ENCODE assay signal across 1 cellular context in the genomic region with DNA sequence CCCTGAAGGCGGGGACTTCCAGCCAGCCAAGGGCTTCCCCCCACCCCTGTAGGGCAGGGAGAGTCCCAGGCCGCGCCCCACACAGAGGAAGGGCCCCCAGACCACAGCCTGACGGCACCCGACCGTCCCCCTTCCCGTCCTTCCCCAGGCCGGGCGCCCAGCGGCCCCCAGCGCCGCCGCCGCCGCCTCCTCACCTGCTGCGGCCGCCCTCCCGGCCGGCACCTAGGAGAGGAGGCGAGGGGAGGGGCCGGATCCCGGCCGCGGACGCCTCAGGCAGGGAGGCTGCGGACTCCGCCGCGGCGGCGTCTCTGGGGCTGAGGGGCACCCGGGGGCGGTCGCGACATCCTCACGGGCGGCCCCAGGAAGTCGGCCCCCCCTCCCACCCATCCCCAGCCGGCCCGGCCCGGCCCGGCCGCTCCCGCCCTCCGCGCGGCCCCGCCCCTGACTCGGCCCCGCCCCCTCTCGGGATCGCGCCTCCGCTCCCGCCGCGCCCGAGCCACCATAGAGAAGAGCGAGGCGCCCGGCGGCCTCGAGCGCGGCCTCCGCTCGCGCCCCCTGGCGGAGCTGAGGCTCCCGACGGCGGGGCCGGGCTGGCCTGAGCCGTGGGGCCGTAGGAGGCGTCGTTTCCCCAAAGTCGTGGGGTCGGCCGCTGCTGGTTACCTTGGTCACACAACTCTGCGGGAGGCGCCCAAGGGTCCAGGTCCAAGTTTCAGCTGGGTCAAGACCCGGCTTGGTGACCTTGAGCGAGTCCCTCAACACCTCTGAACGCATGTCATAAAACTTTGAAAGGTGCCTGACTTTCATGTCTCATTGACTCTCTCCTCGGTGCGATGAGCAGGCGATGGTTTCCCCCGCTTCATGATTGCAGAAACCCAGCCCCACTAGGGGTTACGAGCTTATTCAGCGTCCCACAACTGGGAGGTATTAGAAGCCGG.
TF ChIP-seq lines count a peak whose summit lies in the region.

No MANE protein-coding gene starts in this region.

TF ChIP-seq in HepG2, 621 proteins besides CTCF, POLR2A, EP300 and RAD21 (continued from another document and continues in another):
- TF ChIP-seq ZNF646 (CRISPR knock-in tag; IDR thresholded peaks at IDR 0.05): no peak
- no peak for TF ChIP-seq TRIM22 (IDR thresholded peaks at IDR 0.05)
- TF ChIP-seq, protein P1, sequence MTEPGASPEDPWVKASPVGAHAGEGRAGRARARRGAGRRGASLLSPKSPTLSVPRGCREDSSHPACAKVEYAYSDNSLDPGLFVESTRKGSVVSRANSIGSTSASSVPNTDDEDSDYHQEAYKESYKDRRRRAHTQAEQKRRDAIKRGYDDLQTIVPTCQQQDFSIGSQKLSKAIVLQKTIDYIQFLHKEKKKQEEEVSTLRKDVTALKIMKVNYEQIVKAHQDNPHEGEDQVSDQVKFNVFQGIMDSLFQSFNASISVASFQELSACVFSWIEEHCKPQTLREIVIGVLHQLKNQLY (CRISPR knock-in tag; IDR thresholded peaks at IDR 0.05): no peak
- TF ChIP-seq ASH2L (IDR thresholded peaks at IDR 0.05; ENCODE audit: insufficient read length, low read depth, low read length): no peak
- no peak for TF ChIP-seq CENPX (CRISPR knock-in tag; IDR thresholded peaks at IDR 0.05)
- no peak for TF ChIP-seq ZNF749 (CRISPR knock-in tag; IDR thresholded peaks at IDR 0.05; ENCODE audit: borderline replicate concordance)
- no peak for TF ChIP-seq CBX5 (CRISPR knock-in tag; IDR thresholded peaks at IDR 0.05; ENCODE audit: borderline replicate concordance)
- no peak for TF ChIP-seq SMARCE1 (IDR thresholded peaks at IDR 0.05; ENCODE audit: borderline replicate concordance)
- no peak for TF ChIP-seq ZNF703 (CRISPR knock-in tag; IDR thresholded peaks at IDR 0.05; ENCODE audit: borderline replicate concordance)
- TF ChIP-seq ZNF160 (CRISPR knock-in tag; IDR thresholded peaks at IDR 0.05): no peak
- TF ChIP-seq SSRP1 (CRISPR knock-in tag; IDR thresholded peaks at IDR 0.05): no peak
- no peak for TF ChIP-seq SOX6 (IDR thresholded peaks at IDR 0.05)
- no peak; the same call in 1 of the 2 replicates for TF ChIP-seq SOX6 (CRISPR knock-in tag; IDR thresholded peaks at IDR 0.05)
- no peak for TF ChIP-seq SP2 (CRISPR knock-in tag; IDR thresholded peaks at IDR 0.05)
- TF ChIP-seq SNAI1 (CRISPR knock-in tag; IDR thresholded peaks at IDR 0.05; ENCODE audit: borderline replicate concordance): no peak
- no peak for TF ChIP-seq ZNF747 (CRISPR knock-in tag; IDR thresholded peaks at IDR 0.05; ENCODE audit: borderline replicate concordance)
- no peak for TF ChIP-seq RERE (CRISPR knock-in tag; IDR thresholded peaks at IDR 0.05; ENCODE audit: low read depth)
- TF ChIP-seq DPF2 (CRISPR knock-in tag; IDR thresholded peaks at IDR 0.05; ENCODE audit: borderline replicate concordance, low read depth): no peak
- no peak for TF ChIP-seq ZNF598 (CRISPR knock-in tag; IDR thresholded peaks at IDR 0.05; ENCODE audit: borderline replicate concordance)
- peak; percentile 61; the same call in 1 of the 2 replicates for TF ChIP-seq ZBED4 (CRISPR knock-in tag; IDR thresholded peaks at IDR 0.05; ENCODE audit: borderline replicate concordance)
- no peak for TF ChIP-seq RBM22 (optimal IDR thresholded peaks at IDR 0.05; ENCODE audit: low read length)
- no peak for TF ChIP-seq ZNF468 (CRISPR knock-in tag; IDR thresholded peaks at IDR 0.05)
- no peak for TF ChIP-seq CHD2 (IDR thresholded peaks at IDR 0.05; ENCODE audit: low read depth, low read length)
- TF ChIP-seq DNMT1 (CRISPR knock-in tag; IDR thresholded peaks at IDR 0.05): no peak
- no peak for TF ChIP-seq CSRNP1 (CRISPR knock-in tag; IDR thresholded peaks at IDR 0.05)
- TF ChIP-seq SRY (CRISPR knock-in tag; IDR thresholded peaks at IDR 0.05): 0 out of 2 replicates have a peak, but pooled peaks have one; percentile 37
- peak; percentile 57 to 82; a peak in 3 of 4 replicates for TF ChIP-seq HMGXB4 (CRISPR knock-in tag; IDR thresholded peaks at IDR 0.05; ENCODE audit: borderline replicate concordance in 1 of 2, low read depth in 1 of 2)
- peak; percentile 42; the same call in 1 of the 2 replicates for TF ChIP-seq ZNF558 (CRISPR knock-in tag; IDR thresholded peaks at IDR 0.05; ENCODE audit: borderline replicate concordance)
